Comparison of ENCODE assay signal across 1 cellular context in the genomic region with DNA sequence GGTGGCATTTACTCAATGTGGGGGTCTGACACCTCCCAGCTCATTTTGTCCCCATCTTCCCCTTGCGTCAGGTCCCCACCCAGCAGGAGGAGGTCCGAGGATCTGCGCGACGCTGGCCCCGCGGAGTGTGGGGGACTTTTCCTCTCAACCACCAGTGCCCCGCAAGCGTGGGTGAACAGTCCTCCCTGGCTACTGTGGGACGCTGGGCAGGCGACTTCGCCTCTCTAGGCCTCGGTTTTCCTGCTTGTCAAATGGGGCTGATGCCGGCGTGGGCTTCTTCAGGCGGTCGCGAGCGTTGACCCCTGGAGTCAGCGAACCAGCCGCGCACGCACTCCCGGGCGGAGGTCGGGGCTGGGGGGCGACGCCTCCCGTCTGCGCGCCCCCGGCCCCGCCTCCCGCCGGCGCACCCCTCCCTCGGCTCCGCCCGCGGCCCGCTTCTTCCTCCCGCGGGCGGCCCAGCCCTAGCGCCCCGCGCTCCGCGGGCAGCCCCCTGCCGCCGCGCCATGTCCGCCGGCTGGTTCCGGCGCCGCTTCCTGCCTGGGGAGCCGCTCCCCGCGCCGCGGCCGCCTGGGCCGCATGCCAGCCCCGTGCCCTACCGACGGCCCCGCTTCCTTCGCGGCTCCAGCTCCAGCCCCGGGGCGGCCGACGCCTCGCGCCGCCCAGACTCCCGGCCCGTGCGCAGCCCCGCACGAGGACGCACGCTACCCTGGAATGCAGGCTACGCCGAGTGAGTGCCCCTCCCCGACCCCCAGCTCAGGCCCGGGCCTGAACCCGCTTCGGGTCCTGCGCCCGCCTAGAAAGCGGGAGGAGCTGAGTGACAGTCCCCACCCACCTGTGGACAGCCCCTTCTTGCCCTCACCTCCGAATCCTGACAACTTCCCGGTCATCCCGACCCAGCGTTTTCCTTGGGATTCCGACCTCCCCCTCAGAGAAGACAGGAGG.
TF ChIP-seq lines count a peak whose summit lies in the region.

Gene PPM1M, plus strand, starts transcription at position 438 of the 942 bp plus-strand sequence. Its CDS starts 66 bp downstream, at position 504.

TF ChIP-seq in K562, 482 proteins besides CTCF, POLR2A, EP300 and RAD21 (continues in another document):
- TF ChIP-seq L3MBTL2 (IDR thresholded peaks at IDR 0.05) (peak; percentile 95), CREB3L1 (IDR thresholded peaks at IDR 0.05; ENCODE audit: borderline replicate concordance, low read depth) (0 out of 2 replicates have a peak, but pooled peaks have one; percentile 23), NONO (IDR thresholded peaks at IDR 0.05; ENCODE audit: low read depth in 2 of 2, low read length in 1 of 2) (0 out of 4 replicates have a peak, but pooled peaks of 1 of the 2 experiments have one; percentile 42), NRF1 (conservative IDR thresholded peaks at IDR 0.05 in 1 of 2, IDR thresholded peaks at IDR 0.05 in 1 of 2) (peak; percentile 19 to 48; a peak in 2 of 4 replicates), CXXC5 (CRISPR knock-in tag; IDR thresholded peaks at IDR 0.05) (peak; percentile 72), GABPA (tag; conservative IDR thresholded peaks at IDR 0.05; ENCODE audit: low read depth) (peak; percentile 35; the same call in 1 of the 2 replicates), FOXK1 (CRISPR knock-in tag; IDR thresholded peaks at IDR 0.05; ENCODE audit: borderline replicate concordance) (0 out of 2 replicates have a peak, but pooled peaks have one; percentile 35), RB1 (IDR thresholded peaks at IDR 0.05; ENCODE audit: low read depth) (peak; percentile 64), NR3C1 (CRISPR knock-in tag; IDR thresholded peaks at IDR 0.05) (0 out of 2 replicates have a peak, but pooled peaks have one; percentile 66), SAP30 (IDR thresholded peaks at IDR 0.05; ENCODE audit: borderline replicate concordance, insufficient read depth, low read depth, low read length, poor library complexity, severe bottlenecking) (peak; percentile 31), RBFOX2 (IDR thresholded peaks at IDR 0.05; ENCODE audit: low read depth, low read length) (peak; percentile 48; the same call in 1 of the 2 replicates), ZBTB9 (CRISPR knock-in tag; IDR thresholded peaks at IDR 0.05) (0 out of 2 replicates have a peak, but pooled peaks have one; percentile 43), RBBP5 (IDR thresholded peaks at IDR 0.05; ENCODE audit: borderline replicate concordance, insufficient read depth, low read length, poor library complexity, severe bottlenecking) (peak; percentile 45), GABPB1 (CRISPR knock-in tag; IDR thresholded peaks at IDR 0.05) (no peak), SMARCC2 (IDR thresholded peaks at IDR 0.05; ENCODE audit: low read depth) (no peak), PRPF4 (IDR thresholded peaks at IDR 0.05; ENCODE audit: insufficient read depth, low read depth, low read length, poor library complexity, severe bottlenecking) (no peak), NFE2 (IDR thresholded peaks at IDR 0.05; ENCODE audit: low read depth) (no peak), MAX (CRISPR knock-in tag; IDR thresholded peaks at IDR 0.05) (peak; percentile 60), PHF8 (IDR thresholded peaks at IDR 0.05; ENCODE audit: borderline replicate concordance, low read length) (peak; percentile 49; the same call in 1 of the 2 replicates), CCNT2 (IDR thresholded peaks at IDR 0.05; ENCODE audit: borderline replicate concordance, extremely low read depth, insufficient read length, low read depth, low read length) (peak; percentile 19), TGIF2 (CRISPR knock-in tag; IDR thresholded peaks at IDR 0.05) (peak; percentile 72; the same call in 1 of the 2 replicates), GATAD2B (IDR thresholded peaks at IDR 0.05; ENCODE audit: borderline replicate concordance) (0 out of 2 replicates have a peak, but pooled peaks have one; percentile 57), TEAD4 (IDR thresholded peaks at IDR 0.05; ENCODE audit: low read length) (peak; percentile 12; the same call in 1 of the 2 replicates), TEAD4 (CRISPR knock-in tag; IDR thresholded peaks at IDR 0.05; ENCODE audit: borderline replicate concordance) (no peak), HMGN3 (IDR thresholded peaks at IDR 0.05; ENCODE audit: borderline replicate concordance, extremely low read depth, insufficient read length, low read depth, low read length) (peak; percentile 36), POLR2G (IDR thresholded peaks at IDR 0.05; ENCODE audit: low read depth, low read length) (peak; percentile 72), SMARCA5 (IDR thresholded peaks at IDR 0.05) (no peak), ZBTB7A (IDR thresholded peaks at IDR 0.05; ENCODE audit: borderline replicate concordance, control insufficient read depth, low read depth, low read length) (peak; percentile 61; the same call in 1 of the 2 replicates)
- TF ChIP-seq, protein P1, sequence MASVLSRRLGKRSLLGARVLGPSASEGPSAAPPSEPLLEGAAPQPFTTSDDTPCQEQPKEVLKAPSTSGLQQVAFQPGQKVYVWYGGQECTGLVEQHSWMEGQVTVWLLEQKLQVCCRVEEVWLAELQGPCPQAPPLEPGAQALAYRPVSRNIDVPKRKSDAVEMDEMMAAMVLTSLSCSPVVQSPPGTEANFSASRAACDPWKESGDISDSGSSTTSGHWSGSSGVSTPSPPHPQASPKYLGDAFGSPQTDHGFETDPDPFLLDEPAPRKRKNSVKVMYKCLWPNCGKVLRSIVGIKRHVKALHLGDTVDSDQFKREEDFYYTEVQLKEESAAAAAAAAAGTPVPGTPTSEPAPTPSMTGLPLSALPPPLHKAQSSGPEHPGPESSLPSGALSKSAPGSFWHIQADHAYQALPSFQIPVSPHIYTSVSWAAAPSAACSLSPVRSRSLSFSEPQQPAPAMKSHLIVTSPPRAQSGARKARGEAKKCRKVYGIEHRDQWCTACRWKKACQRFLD (CRISPR knock-in tag; IDR thresholded peaks at IDR 0.05), result 0 out of 2 replicates have a peak, but pooled peaks have one; percentile 51
- TF ChIP-seq, protein P2, sequence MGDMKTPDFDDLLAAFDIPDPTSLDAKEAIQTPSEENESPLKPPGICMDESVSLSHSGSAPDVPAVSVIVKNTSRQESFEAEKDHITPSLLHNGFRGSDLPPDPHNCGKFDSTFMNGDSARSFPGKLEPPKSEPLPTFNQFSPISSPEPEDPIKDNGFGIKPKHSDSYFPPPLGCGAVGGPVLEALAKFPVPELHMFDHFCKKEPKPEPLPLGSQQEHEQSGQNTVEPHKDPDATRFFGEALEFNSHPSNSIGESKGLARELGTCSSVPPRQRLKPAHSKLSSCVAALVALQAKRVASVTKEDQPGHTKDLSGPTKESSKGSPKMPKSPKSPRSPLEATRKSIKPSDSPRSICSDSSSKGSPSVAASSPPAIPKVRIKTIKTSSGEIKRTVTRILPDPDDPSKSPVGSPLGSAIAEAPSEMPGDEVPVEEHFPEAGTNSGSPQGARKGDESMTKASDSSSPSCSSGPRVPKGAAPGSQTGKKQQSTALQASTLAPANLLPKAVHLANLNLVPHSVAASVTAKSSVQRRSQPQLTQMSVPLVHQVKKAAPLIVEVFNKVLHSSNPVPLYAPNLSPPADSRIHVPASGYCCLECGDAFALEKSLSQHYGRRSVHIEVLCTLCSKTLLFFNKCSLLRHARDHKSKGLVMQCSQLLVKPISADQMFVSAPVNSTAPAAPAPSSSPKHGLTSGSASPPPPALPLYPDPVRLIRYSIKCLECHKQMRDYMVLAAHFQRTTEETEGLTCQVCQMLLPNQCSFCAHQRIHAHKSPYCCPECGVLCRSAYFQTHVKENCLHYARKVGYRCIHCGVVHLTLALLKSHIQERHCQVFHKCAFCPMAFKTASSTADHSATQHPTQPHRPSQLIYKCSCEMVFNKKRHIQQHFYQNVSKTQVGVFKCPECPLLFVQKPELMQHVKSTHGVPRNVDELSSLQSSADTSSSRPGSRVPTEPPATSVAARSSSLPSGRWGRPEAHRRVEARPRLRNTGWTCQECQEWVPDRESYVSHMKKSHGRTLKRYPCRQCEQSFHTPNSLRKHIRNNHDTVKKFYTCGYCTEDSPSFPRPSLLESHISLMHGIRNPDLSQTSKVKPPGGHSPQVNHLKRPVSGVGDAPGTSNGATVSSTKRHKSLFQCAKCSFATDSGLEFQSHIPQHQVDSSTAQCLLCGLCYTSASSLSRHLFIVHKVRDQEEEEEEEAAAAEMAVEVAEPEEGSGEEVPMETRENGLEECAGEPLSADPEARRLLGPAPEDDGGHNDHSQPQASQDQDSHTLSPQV (IDR thresholded peaks at IDR 0.05), result peak; percentile 78; the same call in 1 of the 2 replicates
- TF ChIP-seq, protein P3, sequence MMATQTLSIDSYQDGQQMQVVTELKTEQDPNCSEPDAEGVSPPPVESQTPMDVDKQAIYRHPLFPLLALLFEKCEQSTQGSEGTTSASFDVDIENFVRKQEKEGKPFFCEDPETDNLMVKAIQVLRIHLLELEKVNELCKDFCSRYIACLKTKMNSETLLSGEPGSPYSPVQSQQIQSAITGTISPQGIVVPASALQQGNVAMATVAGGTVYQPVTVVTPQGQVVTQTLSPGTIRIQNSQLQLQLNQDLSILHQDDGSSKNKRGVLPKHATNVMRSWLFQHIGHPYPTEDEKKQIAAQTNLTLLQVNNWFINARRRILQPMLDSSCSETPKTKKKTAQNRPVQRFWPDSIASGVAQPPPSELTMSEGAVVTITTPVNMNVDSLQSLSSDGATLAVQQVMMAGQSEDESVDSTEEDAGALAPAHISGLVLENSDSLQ (IDR thresholded peaks at IDR 0.05), result peak; percentile 74
- TF ChIP-seq, protein P4, sequence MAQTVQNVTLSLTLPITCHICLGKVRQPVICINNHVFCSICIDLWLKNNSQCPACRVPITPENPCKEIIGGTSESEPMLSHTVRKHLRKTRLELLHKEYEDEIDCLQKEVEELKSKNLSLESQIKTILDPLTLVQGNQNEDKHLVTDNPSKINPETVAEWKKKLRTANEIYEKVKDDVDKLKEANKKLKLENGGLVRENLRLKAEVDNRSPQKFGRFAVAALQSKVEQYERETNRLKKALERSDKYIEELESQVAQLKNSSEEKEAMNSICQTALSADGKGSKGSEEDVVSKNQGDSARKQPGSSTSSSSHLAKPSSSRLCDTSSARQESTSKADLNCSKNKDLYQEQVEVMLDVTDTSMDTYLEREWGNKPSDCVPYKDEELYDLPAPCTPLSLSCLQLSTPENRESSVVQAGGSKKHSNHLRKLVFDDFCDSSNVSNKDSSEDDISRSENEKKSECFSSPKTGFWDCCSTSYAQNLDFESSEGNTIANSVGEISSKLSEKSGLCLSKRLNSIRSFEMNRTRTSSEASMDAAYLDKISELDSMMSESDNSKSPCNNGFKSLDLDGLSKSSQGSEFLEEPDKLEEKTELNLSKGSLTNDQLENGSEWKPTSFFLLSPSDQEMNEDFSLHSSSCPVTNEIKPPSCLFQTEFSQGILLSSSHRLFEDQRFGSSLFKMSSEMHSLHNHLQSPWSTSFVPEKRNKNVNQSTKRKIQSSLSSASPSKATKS (CRISPR knock-in tag; IDR thresholded peaks at IDR 0.05), result no peak
- TF ChIP-seq, protein P5, sequence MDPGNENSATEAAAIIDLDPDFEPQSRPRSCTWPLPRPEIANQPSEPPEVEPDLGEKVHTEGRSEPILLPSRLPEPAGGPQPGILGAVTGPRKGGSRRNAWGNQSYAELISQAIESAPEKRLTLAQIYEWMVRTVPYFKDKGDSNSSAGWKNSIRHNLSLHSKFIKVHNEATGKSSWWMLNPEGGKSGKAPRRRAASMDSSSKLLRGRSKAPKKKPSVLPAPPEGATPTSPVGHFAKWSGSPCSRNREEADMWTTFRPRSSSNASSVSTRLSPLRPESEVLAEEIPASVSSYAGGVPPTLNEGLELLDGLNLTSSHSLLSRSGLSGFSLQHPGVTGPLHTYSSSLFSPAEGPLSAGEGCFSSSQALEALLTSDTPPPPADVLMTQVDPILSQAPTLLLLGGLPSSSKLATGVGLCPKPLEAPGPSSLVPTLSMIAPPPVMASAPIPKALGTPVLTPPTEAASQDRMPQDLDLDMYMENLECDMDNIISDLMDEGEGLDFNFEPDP (CRISPR knock-in tag; IDR thresholded peaks at IDR 0.05), result no peak
- TF ChIP-seq, protein P6, sequence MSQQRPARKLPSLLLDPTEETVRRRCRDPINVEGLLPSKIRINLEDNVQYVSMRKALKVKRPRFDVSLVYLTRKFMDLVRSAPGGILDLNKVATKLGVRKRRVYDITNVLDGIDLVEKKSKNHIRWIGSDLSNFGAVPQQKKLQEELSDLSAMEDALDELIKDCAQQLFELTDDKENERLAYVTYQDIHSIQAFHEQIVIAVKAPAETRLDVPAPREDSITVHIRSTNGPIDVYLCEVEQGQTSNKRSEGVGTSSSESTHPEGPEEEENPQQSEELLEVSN (IDR thresholded peaks at IDR 0.05; ENCODE audit: borderline replicate concordance in 1 of 2, extremely low read depth in 1 of 2, insufficient read depth in 1 of 2, insufficient read length in 1 of 2, low read depth in 1 of 2, low read length in 1 of 2, poor library complexity in 1 of 2, severe bottlenecking in 1 of 2), result peak; percentile 81 to 97
- TF ChIP-seq, protein P7, sequence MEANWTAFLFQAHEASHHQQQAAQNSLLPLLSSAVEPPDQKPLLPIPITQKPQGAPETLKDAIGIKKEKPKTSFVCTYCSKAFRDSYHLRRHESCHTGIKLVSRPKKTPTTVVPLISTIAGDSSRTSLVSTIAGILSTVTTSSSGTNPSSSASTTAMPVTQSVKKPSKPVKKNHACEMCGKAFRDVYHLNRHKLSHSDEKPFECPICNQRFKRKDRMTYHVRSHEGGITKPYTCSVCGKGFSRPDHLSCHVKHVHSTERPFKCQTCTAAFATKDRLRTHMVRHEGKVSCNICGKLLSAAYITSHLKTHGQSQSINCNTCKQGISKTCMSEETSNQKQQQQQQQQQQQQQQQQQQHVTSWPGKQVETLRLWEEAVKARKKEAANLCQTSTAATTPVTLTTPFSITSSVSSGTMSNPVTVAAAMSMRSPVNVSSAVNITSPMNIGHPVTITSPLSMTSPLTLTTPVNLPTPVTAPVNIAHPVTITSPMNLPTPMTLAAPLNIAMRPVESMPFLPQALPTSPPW (CRISPR knock-in tag; IDR thresholded peaks at IDR 0.05), result peak; percentile 65
